ENCODE assay signal across 9 cellular contexts in the genomic region with DNA sequence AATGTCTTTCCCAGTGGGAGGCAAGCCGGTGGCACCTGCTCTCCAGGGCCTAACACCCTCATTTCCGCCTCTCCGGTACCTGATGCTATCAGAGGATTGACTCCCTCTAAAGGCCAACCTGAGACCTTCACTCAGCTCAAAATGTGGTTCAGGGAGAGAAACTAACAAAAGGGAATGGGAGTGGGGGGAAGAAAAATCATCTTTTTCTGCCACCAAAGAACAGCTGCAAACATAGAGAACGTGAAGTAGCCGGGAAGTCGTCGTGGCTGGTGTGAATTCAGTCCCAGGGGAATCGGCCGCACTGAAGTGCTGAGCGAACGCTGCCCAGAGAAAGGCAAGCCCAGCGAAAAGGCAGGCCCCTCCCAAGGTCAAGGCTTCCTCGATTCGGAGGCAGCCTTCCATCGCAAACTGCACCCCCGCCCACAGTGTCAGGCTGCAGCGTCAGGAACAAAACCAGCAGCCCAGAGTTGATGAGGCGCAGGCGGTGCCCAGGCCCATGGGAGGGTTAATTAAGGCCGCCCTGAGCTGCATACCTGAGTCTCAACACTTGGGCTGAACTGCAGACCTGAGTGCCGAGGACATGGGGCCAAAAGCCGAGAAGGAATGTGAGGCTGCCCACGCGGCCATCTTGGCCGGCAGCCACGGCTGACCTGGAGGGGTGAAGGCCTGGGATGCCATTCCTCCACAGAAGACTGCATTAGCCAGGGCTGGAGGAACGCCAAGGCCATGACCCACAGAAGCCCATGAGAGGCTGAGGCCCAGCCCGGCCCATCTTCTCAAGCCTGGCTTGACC.
A peak's percentile ranks its signal among the peaks of the same experiment; 100 is the strongest.
DNase-seq lines count a peak whose midpoint lies in the region; ATAC-seq and TF ChIP-seq lines count a peak whose summit lies in the region.
"Had no signal": no experiment of that assay in that cellular context is flagged by ENCODE, and none has a peak within 500 bp of the region (broad histone marks: within the 10 kb centered on the region; RNA-seq: fewer than 3 reads in every experiment).

No MANE protein-coding gene starts in this region.

- H3K27me3 ChIP-seq in Karpas-422 (ENCODE audit: low read length) (no peaks in the 10 kb centered on the region), ascending aorta (no peaks in the 10 kb centered on the region), iPS-20b (ENCODE audit: insufficient read depth, low read length) (no peaks in the 10 kb centered on the region), skeletal muscle tissue (ENCODE audit: control insufficient read depth in 3 of 3, insufficient read depth in 3 of 3, low read length in 3 of 3) (no peaks in the 10 kb centered on the region)

- DNase-seq in Karpas-422 (peak; percentile 58), ascending aorta (ENCODE audit: low spot score in 2 of 2) (peak in 1 of 2 donors; percentile 87), NCI-H524 treated with DMSO at 0.1 percent for 48 hours (lab: John Stamatoyannopoulos, UW) (no peak), MV-4-11 (lab: John Stamatoyannopoulos, UW) (no peak)
- DNase-seq: activated CD8-positive, alpha-beta T cell treated with anti-CD3 and anti-CD28 coated beads for 36 hours had no signal

- intact Hi-C loops in ascending aorta (cut with DNase I), result loop anchor here (2.0 to 5.0 kb wide), 5 partner anchors 36 to 216 kb away; a partner anchor contains a TSS

- H4K20me1 ChIP-seq in Karpas-422 (ENCODE audit: insufficient read depth, low read depth, low read length), result no peaks in the 10 kb centered on the region

- H3K4me3 ChIP-seq in Karpas-422 (ENCODE audit: low read length), result no peak overlapping the region
- H3K4me3 ChIP-seq in ascending aorta, result peak overlapping the region in 1 of 2 donors; percentile 6
- no peak overlapping the region for H3K4me3 ChIP-seq in iPS-20b (ENCODE audit: low read length)
- H3K4me3 ChIP-seq in skeletal muscle tissue (ENCODE audit: low read length in 3 of 3), result peak overlapping the region; percentile 25 to 61 (median 34)

- H3K4me1 ChIP-seq in Karpas-422 (ENCODE audit: low read length) (no peaks in the 10 kb centered on the region), ascending aorta (peaks cover 17 to 33% of the 10 kb centered on the region in 2 donors), iPS-20b (ENCODE audit: insufficient read depth, low read length) (peaks cover 4% of the 10 kb centered on the region; the same call in 1 of the 2 replicates), skeletal muscle tissue (ENCODE audit: control insufficient read depth in 3 of 3, insufficient read depth in 3 of 3, low read length in 3 of 3) (peaks cover 23 to 28% (median 28%) of the 10 kb centered on the region in 3 donors)

- H3K27ac ChIP-seq in Karpas-422 (ENCODE audit: low read length), result no peak overlapping the region
- H3K27ac ChIP-seq in ascending aorta, result peak overlapping the region; percentile 79 to 84
- no peak overlapping the region for H3K27ac ChIP-seq in iPS-20b (ENCODE audit: low read length)
- peak overlapping the region; percentile 70 for H3K27ac ChIP-seq in skeletal muscle tissue (ENCODE audit: low read depth, low read length)

- no peaks in the 10 kb centered on the region for H3K9me2 ChIP-seq in Karpas-422 (replicated peaks; ENCODE audit: insufficient read depth, low read length)

- H3K9me3 ChIP-seq in Karpas-422 (ENCODE audit: low read length) (no peaks in the 10 kb centered on the region), ascending aorta (peaks cover 0 to 6% of the 10 kb centered on the region in 2 donors), iPS-20b (ENCODE audit: insufficient read depth, low read depth, low read length) (no peaks in the 10 kb centered on the region; the same call in 1 of the 2 replicates), skeletal muscle tissue (ENCODE audit: control insufficient read depth in 3 of 3, low read length in 3 of 3) (peaks cover 0 to 4% (median 0%) of the 10 kb centered on the region in 3 donors)

- no peak overlapping the region for H2AFZ ChIP-seq in Karpas-422 (ENCODE audit: low read length)

- no peaks in the 10 kb centered on the region for H3K36me3 ChIP-seq in Karpas-422 (ENCODE audit: insufficient read depth, low read length)
- no peaks in the 10 kb centered on the region for H3K36me3 ChIP-seq in ascending aorta
- H3K36me3 ChIP-seq in iPS-20b (ENCODE audit: insufficient read depth, low read depth, low read length), result no peaks in the 10 kb centered on the region
- H3K36me3 ChIP-seq in skeletal muscle tissue (ENCODE audit: control insufficient read depth in 3 of 3, insufficient read depth in 3 of 3, low read length in 3 of 3), result no peaks in the 10 kb centered on the region

- TF ChIP-seq CTCF in ascending aorta (IDR thresholded peaks at IDR 0.05), result peak in 2 of 3 experiments; percentile 16 to 45

- no peak for ATAC-seq in GM18502 (IDR thresholded peaks at IDR 0.05; ENCODE audit: poor library complexity, unreplicated experiment)
- ATAC-seq in HG02610 (IDR thresholded peaks at IDR 0.05; ENCODE audit: unreplicated experiment), result no peak
- ATAC-seq: activated CD8-positive, alpha-beta T cell treated with anti-CD3 and anti-CD28 coated beads for 36 hours had no signal

- H3K9ac ChIP-seq in Karpas-422 (ENCODE audit: low read length) (no peak overlapping the region), iPS-20b (ENCODE audit: low read depth, low read length) (peak overlapping the region; percentile 36; the same call in 1 of the 2 replicates), skeletal muscle tissue (ENCODE audit: low read depth in 1 of 3, low read length in 3 of 3) (peak overlapping the region; percentile 5 to 85 (median 37))

- no peak overlapping the region for H3K4me2 ChIP-seq in Karpas-422 (ENCODE audit: low read depth, low read length, poor library complexity, severe bottlenecking)

- no peaks in the 10 kb centered on the region for H3K79me2 ChIP-seq in Karpas-422 (ENCODE audit: low read length)

Comparison
In these comparisons a context has a peak if more than half of its experiments do, and no peak if none do; other contexts are left out.
1. H3K27ac ChIP-seq: peak in ascending aorta (2 of 2) and skeletal muscle tissue (single experiment); none in Karpas-422 (single experiment) and iPS-20b (single experiment).
2. H3K4me3 ChIP-seq: peak in skeletal muscle tissue (3 of 3); none in Karpas-422 (single experiment) and iPS-20b (single experiment).